ENCODE assay signal across 37 cellular contexts in genomic region chr12:126908765-126909142, GRCh38.
"Had no signal": no experiment of that assay in that cellular context is flagged by ENCODE, and none has a peak within 500 bp of the region (broad histone marks: within the 10 kb centered on the region; RNA-seq: fewer than 3 reads in every experiment).

No MANE protein-coding gene starts in this region.

- H3K9me3 Mint-ChIP-seq: activated naive CD4-positive, alpha-beta T cell treated with anti-CD3 and anti-CD28 coated beads for 36 hours; activated naive CD8-positive, alpha-beta T cell treated with anti-CD3 and anti-CD28 coated beads for 36 hours; activated T-cell treated with anti-CD3 and anti-CD28 coated beads, Interleukin-2, amount 50 U/mL, for 4 hours; activated T-helper 17 cell treated with anti-CD3 and anti-CD28 coated beads, Interleukin-2, amount 50 U/mL, for 72 hours had no signal

- H3K27me3 ChIP-seq: adrenal gland, body of pancreas, brain microvascular endothelial cell, breast epithelium had no signal

- H3K4me1 Mint-ChIP-seq: activated CD4-positive, alpha-beta T cell treated with anti-CD3 and anti-CD28 coated beads for 36 hours; activated CD4-positive, alpha-beta T cell treated with anti-CD3 and anti-CD28 coated beads, Interleukin-2, amount 10 ng/mL, durations not matched to agents 7 days and 5 days; activated CD8-positive, alpha-beta memory T cell treated with anti-CD3 and anti-CD28 coated beads, Interleukin-2, amount 10 ng/mL, durations not matched to agents 7 days and 5 days; activated naive CD8-positive, alpha-beta T cell treated with anti-CD3 and anti-CD28 coated beads for 36 hours; activated T-helper 17 cell treated with anti-CD3 and anti-CD28 coated beads, Interleukin-2, amount 50 U/mL, for 72 hours had no signal

- H3K27me3 Mint-ChIP-seq: activated CD4-positive, alpha-beta memory T cell treated with anti-CD3 and anti-CD28 coated beads, Interleukin-2, amount 10 ng/mL, durations not matched to agents 7 days and 5 days; activated CD4-positive, alpha-beta T cell treated with anti-CD3 and anti-CD28 coated beads, Interleukin-2, amount 10 ng/mL, durations not matched to agents 7 days and 5 days; activated CD8-positive, alpha-beta memory T cell treated with anti-CD3 and anti-CD28 coated beads, Interleukin-2, amount 10 ng/mL, durations not matched to agents 7 days and 5 days had no signal

- H3K4me3 Mint-ChIP-seq: activated CD4-positive, alpha-beta memory T cell treated with anti-CD3 and anti-CD28 coated beads, Interleukin-2, amount 10 ng/mL, durations not matched to agents 7 days and 5 days; activated CD4-positive, alpha-beta T cell treated with anti-CD3 and anti-CD28 coated beads for 36 hours; activated CD4-positive, alpha-beta T cell treated with anti-CD3 and anti-CD28 coated beads, Interleukin-2, amount 10 ng/mL, durations not matched to agents 7 days and 5 days; activated CD8-positive, alpha-beta memory T cell treated with anti-CD3 and anti-CD28 coated beads, Interleukin-2, amount 10 ng/mL, durations not matched to agents 7 days and 5 days; activated CD8-positive, alpha-beta T cell treated with anti-CD3 and anti-CD28 coated beads, Interleukin-2, amount 10 ng/mL, durations not matched to agents 7 days and 5 days; activated naive CD4-positive, alpha-beta T cell treated with anti-CD3 and anti-CD28 coated beads for 36 hours; activated naive CD8-positive, alpha-beta T cell treated with anti-CD3 and anti-CD28 coated beads for 36 hours; activated T-cell treated with anti-CD3 and anti-CD28 coated beads, Interleukin-2, amount 50 U/mL, for 4 hours; activated T-cell treated with anti-CD3 and anti-CD28 coated beads, Interleukin-2, amount 50 U/mL, for 72 hours; activated T-helper 1 cell treated with anti-CD3 and anti-CD28 coated beads, Interleukin-12 subunit alpha, Interleukin-12 subunit beta, Interleukin-2, Interleukin-4 antibody, amounts not matched to agents 30 ng/mL and 10 ng/mL and 1 ng/mL, durations not matched to agents 14 hours and 24 hours and 36 hours; activated T-helper 17 cell treated with anti-CD3 and anti-CD28 coated beads, Interleukin-2, amount 50 U/mL, for 72 hours; T-helper 1 cell treated with Interleukin-12 subunit alpha and Interleukin-12 subunit beta and Interleukin-4 antibody, amounts not matched to agents 30 μg/mL and 1 μg/mL, for 36 hours; T-helper 2 cell treated with Interferon-gamma antibody and Interleukin-4, amounts not matched to agents 5 μg/mL and 100 μg/mL, for 36 hours; WTC11 had no signal

- H3K36me3 ChIP-seq: adrenal gland, brain microvascular endothelial cell, breast epithelium, WERI-Rb-1 had no signal

- H3K27ac ChIP-seq: adrenal gland, body of pancreas, brain microvascular endothelial cell, breast epithelium, WERI-Rb-1 had no signal

- DNase-seq: activated CD4-positive, alpha-beta memory T cell treated with anti-CD3 and anti-CD28 coated beads, Interleukin-2, amount 10 ng/mL, durations not matched to agents 7 days and 5 days; activated CD4-positive, alpha-beta T cell treated with anti-CD3 and anti-CD28 coated beads for 1 hour; activated CD4-positive, alpha-beta T cell treated with anti-CD3 and anti-CD28 coated beads for 36 hours; activated CD4-positive, alpha-beta T cell treated with anti-CD3 and anti-CD28 coated beads for 48 hours; activated CD4-positive, alpha-beta T cell treated with anti-CD3 and anti-CD28 coated beads, Interleukin-2, amount 10 ng/mL, durations not matched to agents 7 days and 5 days; activated CD4-positive, alpha-beta T cell treated with anti-CD3 and anti-CD28 coated beads, Interleukin-2, amount 50 U/mL, for 48 hours; activated CD4-positive, CD25-positive, alpha-beta regulatory T cell; activated CD8-positive, alpha-beta memory T cell treated with anti-CD3 and anti-CD28 coated beads for 24 hours; activated CD8-positive, alpha-beta memory T cell treated with anti-CD3 and anti-CD28 coated beads, Interleukin-2, amount 10 ng/mL, durations not matched to agents 7 days and 5 days; activated CD8-positive, alpha-beta memory T cell treated with anti-CD3 and anti-CD28 coated beads, Interleukin-2, amount 50 U/mL, for 48 hours; activated CD8-positive, alpha-beta T cell treated with anti-CD3 and anti-CD28 coated beads, Interleukin-2, amount 10 ng/mL, durations not matched to agents 7 days and 5 days; activated effector memory CD4-positive, alpha-beta T cell treated with anti-CD3 and anti-CD28 coated beads, Interleukin-2, amount 50 U/mL, for 16 hours; activated gamma-delta T cell treated with Interleukin-2 at 50 U/mL for 16 hours; activated naive CD4-positive, alpha-beta T cell; activated naive CD4-positive, alpha-beta T cell treated with anti-CD3 and anti-CD28 coated beads for 36 hours; activated naive CD4-positive, alpha-beta T cell treated with anti-CD3 and anti-CD28 coated beads, Interleukin-2, amount 50 U/mL, for 16 hours; activated naive CD8-positive, alpha-beta T cell treated with anti-CD3 and anti-CD28 coated beads for 36 hours; activated T-cell treated with anti-CD3 and anti-CD28 coated beads, Interleukin-2, amount 50 U/mL, for 1 hour; activated T-cell treated with anti-CD3 and anti-CD28 coated beads, Interleukin-2, amount 50 U/mL, for 4 hours; activated T-cell treated with anti-CD3 and anti-CD28 coated beads, Interleukin-2, amount 50 U/mL, for 72 hours; adrenal gland; amniotic stem cell; aorta; body of pancreas; brain microvascular endothelial cell; central memory CD4-positive, alpha-beta T cell; T-helper 1 cell; T-helper 2 cell; T-helper 9 cell; WERI-Rb-1 had no signal

- H3K9me3 ChIP-seq: adrenal gland, body of pancreas, breast epithelium had no signal

- H3K4me3 ChIP-seq: adrenal gland, body of pancreas, breast epithelium had no signal

- H3K36me3 Mint-ChIP-seq: activated CD8-positive, alpha-beta memory T cell treated with anti-CD3 and anti-CD28 coated beads, Interleukin-2, amount 10 ng/mL, durations not matched to agents 7 days and 5 days; activated naive CD4-positive, alpha-beta T cell treated with anti-CD3 and anti-CD28 coated beads, Interleukin-2, amount 50 U/mL, for 72 hours; activated naive CD8-positive, alpha-beta T cell treated with anti-CD3 and anti-CD28 coated beads for 36 hours had no signal

- H3K27ac Mint-ChIP-seq: activated CD4-positive, alpha-beta memory T cell treated with anti-CD3 and anti-CD28 coated beads, Interleukin-2, amount 10 ng/mL, durations not matched to agents 7 days and 5 days; activated CD4-positive, alpha-beta T cell treated with anti-CD3 and anti-CD28 coated beads for 36 hours; activated CD4-positive, alpha-beta T cell treated with anti-CD3 and anti-CD28 coated beads, Interleukin-2, amount 10 ng/mL, durations not matched to agents 7 days and 5 days; activated CD8-positive, alpha-beta memory T cell treated with anti-CD3 and anti-CD28 coated beads, Interleukin-2, amount 10 ng/mL, durations not matched to agents 7 days and 5 days; activated CD8-positive, alpha-beta T cell treated with anti-CD3 and anti-CD28 coated beads, Interleukin-2, amount 10 ng/mL, durations not matched to agents 7 days and 5 days; activated naive CD4-positive, alpha-beta T cell treated with anti-CD3 and anti-CD28 coated beads for 36 hours; activated naive CD4-positive, alpha-beta T cell treated with anti-CD3 and anti-CD28 coated beads, Interleukin-2, amount 50 U/mL, for 72 hours; activated naive CD8-positive, alpha-beta T cell treated with anti-CD3 and anti-CD28 coated beads for 36 hours; activated T-cell treated with anti-CD3 and anti-CD28 coated beads, Interleukin-2, amount 50 U/mL, for 72 hours; activated T-helper 1 cell treated with anti-CD3 and anti-CD28 coated beads, Interleukin-12 subunit alpha, Interleukin-12 subunit beta, Interleukin-2, Interleukin-4 antibody, amounts not matched to agents 30 ng/mL and 10 ng/mL and 1 ng/mL, durations not matched to agents 14 hours and 24 hours and 36 hours; activated T-helper 17 cell treated with anti-CD3 and anti-CD28 coated beads, Interleukin-2, amount 50 U/mL, for 72 hours; T-helper 1 cell treated with Interleukin-12 subunit alpha and Interleukin-12 subunit beta and Interleukin-4 antibody, amounts not matched to agents 30 μg/mL and 1 μg/mL, for 36 hours; T-helper 2 cell treated with Interferon-gamma antibody and Interleukin-4, amounts not matched to agents 5 μg/mL and 100 μg/mL, for 36 hours; WTC11 had no signal
